ENCODE assay signal across 10 cellular contexts in the genomic region with DNA sequence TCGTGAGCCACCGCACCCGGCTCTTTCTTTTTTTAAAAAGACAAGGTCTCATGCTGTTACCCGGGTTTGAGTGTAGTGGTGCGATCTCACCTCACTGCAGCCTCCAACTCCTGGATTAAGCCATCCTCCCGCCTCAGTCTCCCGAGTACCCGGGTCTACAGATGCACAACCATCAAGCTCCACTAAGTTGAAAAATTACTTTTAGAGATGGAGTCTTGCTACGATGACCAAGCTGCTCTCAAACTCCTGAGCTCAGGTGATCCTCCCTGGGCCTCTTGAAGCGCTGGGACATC. TPM values are rescaled to one million over a fixed set of nuclear protein-coding genes. Genes with fewer than 3 reads are reported as not detected.
DNase-seq lines count a peak whose midpoint lies in the region; ATAC-seq and TF ChIP-seq lines count a peak whose summit lies in the region.
"Had no signal": no experiment of that assay in that cellular context is flagged by ENCODE, and none has a peak within 500 bp of the region (broad histone marks: within the 10 kb centered on the region; RNA-seq: fewer than 3 reads in every experiment).

No MANE protein-coding gene starts in this region.

- H3K36me3 Mint-ChIP-seq in activated naive CD8-positive, alpha-beta T cell, result peaks cover 4% of the 10 kb centered on the region

- no peaks in the 10 kb centered on the region for H3K27me3 Mint-ChIP-seq in activated naive CD8-positive, alpha-beta T cell

- H3K27ac ChIP-seq in BLaER1 treated with 17β-estradiol and CSF1 and Interleukin-3, amounts not matched to agents 10 nM and 100 nM, result peak overlapping the region in 5 of 11 experiments; percentile 100; a peak in 5 of 22 replicates
- H3K27ac ChIP-seq in HCT116 (ENCODE audit: low read depth, low read length), result no peak overlapping the region

- peaks cover 66 to 74% (median 70%) of the 10 kb centered on the region in 11 experiments for H4K20me1 ChIP-seq in BLaER1 treated with 17β-estradiol and CSF1 and Interleukin-3, amounts not matched to agents 10 nM and 100 nM
- peaks cover 4% of the 10 kb centered on the region; the same call in 1 of the 2 replicates for H4K20me1 ChIP-seq in HCT116 (ENCODE audit: insufficient read depth)

- H2AFZ ChIP-seq in HCT116 (ENCODE audit: low read depth, low read length, poor library complexity, severe bottlenecking), result no peak overlapping the region

- H3K27me3 ChIP-seq in BLaER1 treated with 17β-estradiol and CSF1 and Interleukin-3, amounts not matched to agents 10 nM and 100 nM, result no peaks in the 10 kb centered on the region
- no peaks in the 10 kb centered on the region for H3K27me3 ChIP-seq in HCT116 (ENCODE audit: insufficient read depth, low read length)

- H3K9me3 ChIP-seq in BLaER1 treated with 17β-estradiol and CSF1 and Interleukin-3, amounts not matched to agents 10 nM and 100 nM (replicated peaks in 1 of 11), result no peaks in the 10 kb centered on the region; a peak in 1 of 22 replicates
- H3K9me3 ChIP-seq in HCT116 (ENCODE audit: control insufficient read depth in 1 of 2, insufficient read depth in 1 of 2, low read depth in 1 of 2, low read length in 2 of 2), result no peaks in the 10 kb centered on the region
- H3K9me3 ChIP-seq in mucosa of descending colon, result no peaks in the 10 kb centered on the region

- peak overlapping the region in 9 of 10 experiments; percentile 82 to 100 (median 95); a peak in 15 of 20 replicates for H3K4me3 ChIP-seq in BLaER1 treated with 17β-estradiol and CSF1 and Interleukin-3, amounts not matched to agents 10 nM and 100 nM
- H3K4me3 ChIP-seq in HCT116 (replicated peaks in 1 of 2; ENCODE audit: low read depth in 1 of 2, low read length in 2 of 2) (no peak overlapping the region), mucosa of descending colon (no peak overlapping the region)

- TF ChIP-seq RAD21 in HCT116 (IDR thresholded peaks at IDR 0.05; ENCODE audit: low read depth), result no peak

- H3K36me3 ChIP-seq in BLaER1 treated with 17β-estradiol and CSF1 and Interleukin-3, amounts not matched to agents 10 nM and 100 nM, result peaks cover 64 to 70% (median 67%) of the 10 kb centered on the region in 11 experiments
- peaks cover 8 to 53% of the 10 kb centered on the region in 2 experiments for H3K36me3 ChIP-seq in HCT116 (ENCODE audit: control insufficient read depth in 1 of 2, insufficient read depth in 2 of 2, low read length in 2 of 2)
- peaks cover 16% of the 10 kb centered on the region for H3K36me3 ChIP-seq in mucosa of descending colon (ENCODE audit: low read depth)

- ATAC-seq in HCT116 (no peak), mucosa of descending colon (no peak), GM18861 (IDR thresholded peaks at IDR 0.05; ENCODE audit: unreplicated experiment) (no peak)

- TF ChIP-seq POLR2A in HCT116 (IDR thresholded peaks at IDR 0.05; ENCODE audit: borderline replicate concordance, extremely low read depth, insufficient read depth, insufficient read length), result no peak

- peak overlapping the region; percentile 86 to 99 (median 96) for H3K4me2 ChIP-seq in BLaER1 treated with 17β-estradiol and CSF1 and Interleukin-3, amounts not matched to agents 10 nM and 100 nM
- H3K4me2 ChIP-seq in HCT116 (ENCODE audit: low read length), result peak overlapping the region; percentile 84; the same call in 1 of the 2 replicates

- H3K9me3 Mint-ChIP-seq in activated naive CD8-positive, alpha-beta T cell (ENCODE audit: low read depth), result no peaks in the 10 kb centered on the region

- RAD21 ChIA-PET in HCT116 (lab: Charles Lee; ENCODE audit: low non-redundant PET in 1 of 2, low total read pairs in 2 of 2, uncharacterized antibody in 2 of 2, unreplicated experiment in 2 of 2), result no interaction called here

- POLR2A ChIA-PET in HCT116 (lab: Charles Lee), result no interaction called here

- TF ChIP-seq CTCF in HCT116 (IDR thresholded peaks at IDR 0.05 in 2 of 3, conservative IDR thresholded peaks at IDR 0.05 in 1 of 3; ENCODE audit: borderline replicate concordance in 1 of 3, insufficient read depth in 1 of 3, low read depth in 2 of 3, low read length in 2 of 3) (no peak), mucosa of descending colon (IDR thresholded peaks at IDR 0.05) (no peak)

- H3K9me2 ChIP-seq in HCT116 (ENCODE audit: insufficient read depth), result no peaks in the 10 kb centered on the region

- CTCF ChIA-PET in HCT116 (lab: Charles Lee), result no interaction called here

- peak overlapping the region; percentile 98 to 100 (median 100) for H3K9ac ChIP-seq in BLaER1 treated with 17β-estradiol and CSF1 and Interleukin-3, amounts not matched to agents 10 nM and 100 nM
- no peak overlapping the region for H3K9ac ChIP-seq in HCT116 (ENCODE audit: low read length)

- H3K4me1 Mint-ChIP-seq in activated naive CD8-positive, alpha-beta T cell (ENCODE audit: low read depth), result peaks cover 45% of the 10 kb centered on the region

- H3K4me1 ChIP-seq in BLaER1 treated with 17β-estradiol and CSF1 and Interleukin-3, amounts not matched to agents 10 nM and 100 nM, result peaks cover 36 to 58% (median 48%) of the 10 kb centered on the region in 10 experiments
- H3K4me1 ChIP-seq in HCT116 (ENCODE audit: control insufficient read depth in 1 of 2, insufficient read depth in 2 of 2, low read length in 2 of 2) (peaks cover 10 to 28% of the 10 kb centered on the region in 2 experiments; a peak in 3 of 4 replicates), mucosa of descending colon (ENCODE audit: low read depth) (peaks cover 17% of the 10 kb centered on the region)

- peaks cover 64% of the 10 kb centered on the region for H3K79me2 ChIP-seq in HCT116 (ENCODE audit: insufficient read depth, low read length)

- DNase-seq in HCT116 (ENCODE audit: low read depth, low spot score) (no peak), mucosa of descending colon (peak in 2 of 3 donors; percentile 16 to 20), HPDE6-E6E7 (ENCODE audit: extremely low spot score) (no peak), NCI-H2081 treated with DMSO at 0.1 percent for 48 hours (lab: John Stamatoyannopoulos, UW) (no peak), mesenteric fat pad (ENCODE audit: low spot score) (no peak)
- DNase-seq: SW 1271 had no signal

- intact Hi-C loops in HCT116 (cut with micrococcal nuclease) (no loop called here), mucosa of descending colon (cut with DNase I, micrococcal nuclease) (no loop called here)

- H3K27ac Mint-ChIP-seq in activated naive CD8-positive, alpha-beta T cell, result peak overlapping the region; percentile 66

- peak overlapping the region; percentile 91 for H3K4me3 Mint-ChIP-seq in activated naive CD8-positive, alpha-beta T cell

- no TSS peak for BruUV-seq in HCT116 (replicated peaks; lab: Mats Ljungman, UMichigan)

TF ChIP-seq in HCT116, 20 proteins besides CTCF, POLR2A, EP300 and RAD21 (continues in another document):
- TF ChIP-seq JUND (IDR thresholded peaks at IDR 0.05) (no peak), EZH2 (IDR thresholded peaks at IDR 0.05) (no peak), YY1 (IDR thresholded peaks at IDR 0.05; ENCODE audit: extremely low read depth, insufficient replicate concordance, low read depth, low read length) (no peak), REST (IDR thresholded peaks at IDR 0.05; ENCODE audit: low read depth) (no peak), ELF1 (IDR thresholded peaks at IDR 0.05; ENCODE audit: borderline replicate concordance, low read depth) (no peak), SRF (IDR thresholded peaks at IDR 0.05; ENCODE audit: low read depth) (no peak)
- TF ChIP-seq, protein P1, sequence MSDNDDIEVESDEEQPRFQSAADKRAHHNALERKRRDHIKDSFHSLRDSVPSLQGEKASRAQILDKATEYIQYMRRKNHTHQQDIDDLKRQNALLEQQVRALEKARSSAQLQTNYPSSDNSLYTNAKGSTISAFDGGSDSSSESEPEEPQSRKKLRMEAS (IDR thresholded peaks at IDR 0.05), result no peak

RNA-seq across cellular contexts. Expression of gene SLC25A6, which starts 2.0 kb away (rescaled TPM):
- total RNA-seq in HCT116 (2021; ENCODE audit: unreplicated experiment) (398 TPM), mucosa of descending colon (100 to 1,000 TPM; 435 to 455 (median 450) TPM), mesenteric fat pad (331 TPM)
- 534 and 685 TPM in 2 replicates for polyA plus RNA-seq in HCT116 (2012)

RNA-seq across cellular contexts. Expression of gene IL3RA, which starts 53.4 kb away (rescaled TPM):
- total RNA-seq in HCT116 (2021; ENCODE audit: unreplicated experiment), result not detected
- 0.05 and 0.17 TPM in 2 replicates for polyA plus RNA-seq in HCT116 (2012)
- 10 to 100 TPM in 1 of 3 donors, 1 to 10 TPM in 2; 6.3 to 11.6 (median 8.5) TPM for total RNA-seq in mucosa of descending colon
- 13.3 TPM for total RNA-seq in mesenteric fat pad
- polyA plus RNA-seq: keratinocyte had no signal

Comparison
In these comparisons a context has a peak if more than half of its experiments do, and no peak if none do; other contexts are left out.
1. H3K4me3 ChIP-seq: peak in BLaER1 treated with 17β-estradiol and CSF1 and Interleukin-3, amounts not matched to agents 10 nM and 100 nM (9 of 10); none in HCT116 (0 of 2) and mucosa of descending colon (single experiment).
2. DNase-seq: peak in mucosa of descending colon (2 of 3); none in HCT116 (single experiment), HPDE6-E6E7 (single experiment), NCI-H2081 treated with DMSO at 0.1 percent for 48 hours (single experiment) and mesenteric fat pad (single experiment).